ENCODE assay signal across 9 cellular contexts in the genomic region with DNA sequence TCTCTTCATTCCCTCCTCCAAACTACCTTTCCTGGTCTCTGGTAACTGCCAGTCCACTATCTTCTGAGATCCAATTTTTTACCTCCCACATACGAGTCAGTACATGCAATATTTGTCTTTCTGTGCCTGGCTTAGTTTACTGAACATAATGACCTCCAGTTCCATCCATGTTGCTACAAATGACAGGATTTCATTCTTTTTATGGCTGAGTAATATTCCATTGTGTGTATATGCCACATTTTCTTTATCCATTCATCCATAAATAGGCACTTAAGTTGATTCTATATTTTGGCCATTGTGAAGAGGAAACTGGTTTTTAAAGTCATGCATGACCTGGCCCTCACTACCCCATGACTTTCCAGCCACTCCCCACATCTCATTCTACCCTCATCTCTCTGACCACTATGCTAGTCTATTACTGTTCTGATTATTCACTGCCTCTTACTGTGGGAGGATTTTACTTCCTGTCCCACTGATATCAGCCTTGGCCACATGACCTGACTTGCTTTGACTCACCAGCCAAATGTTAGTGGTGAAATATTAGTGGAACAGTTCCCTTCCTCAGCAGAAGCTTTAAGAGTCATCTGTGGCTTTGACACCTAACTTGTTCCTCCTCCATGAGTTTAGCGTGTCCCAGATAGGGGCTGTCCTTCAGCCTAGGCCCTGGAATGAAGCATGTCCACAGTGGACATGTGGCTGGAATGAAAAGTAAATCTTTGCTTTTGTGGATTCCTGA. TPM values are rescaled to one million over a fixed set of nuclear protein-coding genes. Genes with fewer than 3 reads are reported as not detected.
DNase-seq lines count a peak whose midpoint lies in the region; ATAC-seq and TF ChIP-seq lines count a peak whose summit lies in the region.
"Had no signal": no experiment of that assay in that cellular context is flagged by ENCODE, and none has a peak within 500 bp of the region (broad histone marks: within the 10 kb centered on the region; RNA-seq: fewer than 3 reads in every experiment).

No MANE protein-coding gene starts in this region.

- TF ChIP-seq CTCF in gastroesophageal sphincter (IDR thresholded peaks at IDR 0.05) = no peak
- TF ChIP-seq CTCF in chondrocyte (IDR thresholded peaks at IDR 0.05) = no peak

- H3K9ac ChIP-seq in Karpas-422 (ENCODE audit: low read length) = no peak overlapping the region

- H3K27me3 ChIP-seq in gastroesophageal sphincter = no peaks in the 10 kb centered on the region
- H3K27me3 ChIP-seq in Karpas-422 (ENCODE audit: low read length) = no peaks in the 10 kb centered on the region
- H3K27me3 ChIP-seq in HAP-1 (ENCODE audit: low read depth) = no peaks in the 10 kb centered on the region
- H3K27me3 ChIP-seq: tibial artery had no signal

- no peak overlapping the region for H3K4me3 Mint-ChIP-seq in chondrocyte (ENCODE audit: unreplicated experiment)

- H3K27me3 Mint-ChIP-seq in chondrocyte (ENCODE audit: low read depth) = no peaks in the 10 kb centered on the region

- peak; percentile 93 for ATAC-seq in HG02885 (IDR thresholded peaks at IDR 0.05; ENCODE audit: poor library complexity, unreplicated experiment)
- ATAC-seq in gastroesophageal sphincter = peak; percentile 25

- peak; percentile 43 for DNase-seq in stimulated activated CD4-positive, alpha-beta T cell treated with anti-CD3 and anti-CD28 coated beads, Interleukin-1b, Interleukin-23, amount 100 ng/mL, for 48 hours
- no peak for DNase-seq in stimulated activated CD4-positive, alpha-beta T cell treated with anti-CD3 and anti-CD28 coated beads, Interleukin-2, amount 100 ng/mL, for 48 hours
- DNase-seq in SIG-M5 (lab: John Stamatoyannopoulos, UW) = peak; percentile 10
- DNase-seq in Karpas-422 = no peak
- no peak for DNase-seq in chondrocyte (ENCODE audit: low spot score)
- DNase-seq in HAP-1 (ENCODE audit: low spot score in 2 of 2) = no peak

- no peaks in the 10 kb centered on the region for H3K4me1 Mint-ChIP-seq in chondrocyte (ENCODE audit: low read depth)

- in situ Hi-C loops in HAP-1 (cut with MboI; ENCODE audit: low sequenced_read_pairs) = no loop called here

- H3K9me2 ChIP-seq in Karpas-422 (replicated peaks; ENCODE audit: insufficient read depth, low read length) = no peaks in the 10 kb centered on the region

- no peak overlapping the region for H3K27ac Mint-ChIP-seq in chondrocyte (ENCODE audit: unreplicated experiment)

- no peak overlapping the region for H3K27ac ChIP-seq in gastroesophageal sphincter
- H3K27ac ChIP-seq in Karpas-422 (ENCODE audit: low read length) = no peak overlapping the region
- H3K27ac ChIP-seq: tibial artery had no signal

- 60 to 80% methylated on average over 1 of the region's 2 CpGs for WGBS in gastroesophageal sphincter (ENCODE audit: low coverage in 1 of 2), 2 donors

- H3K4me1 ChIP-seq in gastroesophageal sphincter (no peaks in the 10 kb centered on the region), Karpas-422 (ENCODE audit: low read length) (peaks cover 6% of the 10 kb centered on the region; the same call in 1 of the 2 replicates), HAP-1 (no peaks in the 10 kb centered on the region)
- H3K4me1 ChIP-seq: tibial artery had no signal

- H3K79me2 ChIP-seq in Karpas-422 (ENCODE audit: low read length) = no peaks in the 10 kb centered on the region

- no peaks in the 10 kb centered on the region for H3K9me3 ChIP-seq in gastroesophageal sphincter
- no peaks in the 10 kb centered on the region for H3K9me3 ChIP-seq in Karpas-422 (ENCODE audit: low read length)
- no peaks in the 10 kb centered on the region for H3K9me3 ChIP-seq in HAP-1
- H3K9me3 ChIP-seq: tibial artery had no signal

- no peaks in the 10 kb centered on the region for H4K20me1 ChIP-seq in Karpas-422 (ENCODE audit: insufficient read depth, low read depth, low read length)

- peaks cover 9% of the 10 kb centered on the region for H3K9me3 Mint-ChIP-seq in chondrocyte (ENCODE audit: low read depth)

- H3K4me3 ChIP-seq in gastroesophageal sphincter = no peak overlapping the region
- no peak overlapping the region for H3K4me3 ChIP-seq in Karpas-422 (ENCODE audit: low read length)
- no peak overlapping the region for H3K4me3 ChIP-seq in HAP-1
- H3K4me3 ChIP-seq: tibial artery had no signal

- TF ChIP-seq EP300 in gastroesophageal sphincter (IDR thresholded peaks at IDR 0.05) = no peak

- peaks cover 10% of the 10 kb centered on the region for H3K36me3 Mint-ChIP-seq in chondrocyte (ENCODE audit: low read depth)

- H3K4me2 ChIP-seq in Karpas-422 (ENCODE audit: low read depth, low read length, poor library complexity, severe bottlenecking) = no peak overlapping the region

- no peak for TF ChIP-seq POLR2A in gastroesophageal sphincter (IDR thresholded peaks at IDR 0.05)

- peaks cover 0 to 10% of the 10 kb centered on the region in 2 donors for H3K36me3 ChIP-seq in gastroesophageal sphincter
- 0 out of 2 replicates have a peak, but pooled peaks cover under 1% of the 10 kb centered on the region for H3K36me3 ChIP-seq in Karpas-422 (ENCODE audit: insufficient read depth, low read length)
- H3K36me3 ChIP-seq in HAP-1 (replicated peaks) = 0 out of 2 replicates have a peak, but pooled peaks cover under 1% of the 10 kb centered on the region

- H2AFZ ChIP-seq in Karpas-422 (ENCODE audit: low read length) = no peak overlapping the region

RNA-seq across cellular contexts. Expression of a gene that starts 52.2 kb away (rescaled TPM):
- total RNA-seq in gastroesophageal sphincter (10 to 100 TPM; 27.6 to 41.7 (median 36.7) TPM), chondrocyte (51.9 to 60.8 TPM (median 52.9 TPM) in 3 replicates)
- total RNA-seq in Karpas-422 (2014; rRNA removed; shearing (Covaris generic); ENCODE audit: low replicate concordance) = 34.3 and 50.6 TPM in 2 replicates

Comparison
In these comparisons a context has a peak if more than half of its experiments do, and no peak if none do; other contexts are left out.
1. DNase-seq: peak in stimulated activated CD4-positive, alpha-beta T cell treated with anti-CD3 and anti-CD28 coated beads, Interleukin-1b, Interleukin-23, amount 100 ng/mL, for 48 hours (single experiment) and SIG-M5 (single experiment); none in stimulated activated CD4-positive, alpha-beta T cell treated with anti-CD3 and anti-CD28 coated beads, Interleukin-2, amount 100 ng/mL, for 48 hours (0 of 2), Karpas-422 (single experiment), chondrocyte (single experiment) and HAP-1 (0 of 2).